Comparison of ENCODE assay signal across 1 cellular context in the genomic region with DNA sequence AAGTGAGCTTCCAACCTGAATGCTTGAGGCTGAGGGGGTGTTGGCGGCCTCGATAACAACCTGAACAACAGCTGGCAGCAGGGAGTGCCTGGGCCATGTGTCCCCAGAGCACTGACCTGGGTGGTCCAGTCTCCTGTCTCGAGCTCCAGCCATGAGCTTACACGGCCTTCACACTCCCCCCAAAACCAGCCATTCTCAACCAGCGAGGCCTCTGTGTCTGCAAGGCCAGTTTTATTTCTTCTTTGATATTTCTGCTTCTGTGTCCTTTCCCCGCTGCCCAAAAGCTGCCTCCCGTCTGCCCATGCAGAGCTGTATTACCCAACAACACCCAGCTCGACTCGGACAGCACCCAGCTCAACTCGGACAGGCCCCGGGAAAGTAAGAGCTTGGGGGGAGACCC.
TF ChIP-seq lines count a peak whose summit lies in the region.

No MANE protein-coding gene starts in this region.

TF ChIP-seq in IMR-90, 13 proteins besides CTCF, POLR2A, EP300 and RAD21 (continued from another document):
- TF ChIP-seq, protein P1, sequence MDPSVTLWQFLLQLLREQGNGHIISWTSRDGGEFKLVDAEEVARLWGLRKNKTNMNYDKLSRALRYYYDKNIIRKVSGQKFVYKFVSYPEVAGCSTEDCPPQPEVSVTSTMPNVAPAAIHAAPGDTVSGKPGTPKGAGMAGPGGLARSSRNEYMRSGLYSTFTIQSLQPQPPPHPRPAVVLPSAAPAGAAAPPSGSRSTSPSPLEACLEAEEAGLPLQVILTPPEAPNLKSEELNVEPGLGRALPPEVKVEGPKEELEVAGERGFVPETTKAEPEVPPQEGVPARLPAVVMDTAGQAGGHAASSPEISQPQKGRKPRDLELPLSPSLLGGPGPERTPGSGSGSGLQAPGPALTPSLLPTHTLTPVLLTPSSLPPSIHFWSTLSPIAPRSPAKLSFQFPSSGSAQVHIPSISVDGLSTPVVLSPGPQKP (IDR thresholded peaks at IDR 0.05; ENCODE audit: borderline replicate concordance, low read depth, low read length) = no peak
- TF ChIP-seq MXI1 (IDR thresholded peaks at IDR 0.05; ENCODE audit: borderline replicate concordance, low read depth, low read length) = no peak
